Comparison of ENCODE assay signal across 9 cellular contexts in genomic region chr13:98508280-98509074, GRCh38.
DNase-seq lines count a peak whose midpoint lies in the region; TF ChIP-seq lines count a peak whose summit lies in the region.
"Had no signal": no experiment of that assay in that cellular context is flagged by ENCODE, and none has a peak within 500 bp of the region (broad histone marks: within the 10 kb centered on the region; RNA-seq: fewer than 3 reads in every experiment).

No MANE protein-coding gene starts in this region.

- intact Hi-C loops in PC-9 (cut with micrococcal nuclease; ENCODE audit: unreplicated experiment) = loop anchor here (1.0 kb wide), 1 partner anchor 142 kb away; no protein-coding TSS in a partner anchor

- H3K4me3 Mint-ChIP-seq in endothelial cell (ENCODE audit: unreplicated experiment) (peak overlapping the region; percentile 14), osteocyte (ENCODE audit: unreplicated experiment) (no peak overlapping the region)

- H4K20me1 ChIP-seq in PC-9 (ENCODE audit: insufficient read depth) = no peaks in the 10 kb centered on the region

- POLR2A ChIA-PET in PC-9 (lab: Charles Lee; ENCODE audit: unreplicated experiment) = interaction anchor here (0.6 to 0.8 kb wide), 3 partner anchors 24 to 1075 kb away, joined by 3 to 4 read pairs (median 3); no protein-coding TSS in a partner anchor

- CTCF ChIA-PET in PC-9 (lab: Charles Lee) = no interaction called here

- H3K9me3 ChIP-seq in PC-9 (ENCODE audit: insufficient read depth, low read depth) = no peaks in the 10 kb centered on the region
- no peaks in the 10 kb centered on the region for H3K9me3 ChIP-seq in WERI-Rb-1 (ENCODE audit: severe bottlenecking)
- H3K9me3 ChIP-seq: mucosa of descending colon had no signal

- H3K27ac ChIP-seq in PC-9 (peak overlapping the region; percentile 99), WERI-Rb-1 (no peak overlapping the region)

- H3K36me3 Mint-ChIP-seq in endothelial cell (ENCODE audit: low read depth, unreplicated experiment) = peaks cover 4% of the 10 kb centered on the region
- H3K36me3 Mint-ChIP-seq in osteocyte (ENCODE audit: unreplicated experiment) = peaks cover 10% of the 10 kb centered on the region

- H3K27me3 ChIP-seq in PC-9 (ENCODE audit: insufficient read depth, low read depth) (no peaks in the 10 kb centered on the region), WERI-Rb-1 (ENCODE audit: insufficient read depth, low read depth, severe bottlenecking) (no peaks in the 10 kb centered on the region)

- DNase-seq in Daoy (ENCODE audit: low read depth) = peak; percentile 62
- peak; percentile 38 to 95 for DNase-seq in PC-9
- DNase-seq in endothelial cell (ENCODE audit: low spot score) = no peak
- no peak for DNase-seq in osteocyte (ENCODE audit: extremely low spot score, unreplicated experiment)
- no peak for DNase-seq in WERI-Rb-1
- no peak for DNase-seq in NCI-H1105 treated with DMSO at 0.1 percent for 48 hours (lab: John Stamatoyannopoulos, UW)
- DNase-seq in putamen (ENCODE audit: low spot score) = no peak
- no peak for DNase-seq in SHP77 (lab: John Stamatoyannopoulos, UW)
- DNase-seq: mucosa of descending colon had no signal

- no peak overlapping the region for H2AFZ ChIP-seq in PC-9

- peaks cover 96% of the 10 kb centered on the region for H3K79me2 ChIP-seq in PC-9 (ENCODE audit: low read depth)

- H3K9me3 Mint-ChIP-seq in endothelial cell (ENCODE audit: unreplicated experiment) = no peaks in the 10 kb centered on the region
- no peaks in the 10 kb centered on the region for H3K9me3 Mint-ChIP-seq in osteocyte (ENCODE audit: unreplicated experiment)

- TF ChIP-seq CTCF in PC-9 (conservative IDR thresholded peaks at IDR 0.05) = no peak; the same call in 1 of the 2 replicates
- TF ChIP-seq CTCF in endothelial cell (IDR thresholded peaks at IDR 0.05; ENCODE audit: unreplicated experiment) = no peak
- no peak for TF ChIP-seq CTCF in osteocyte (IDR thresholded peaks at IDR 0.05)
- TF ChIP-seq CTCF in WERI-Rb-1 (IDR thresholded peaks at IDR 0.05; ENCODE audit: low read depth, low read length) = no peak

- peak overlapping the region; percentile 72 for H3K4me2 ChIP-seq in PC-9

- no peaks in the 10 kb centered on the region for H3K9me2 ChIP-seq in PC-9 (ENCODE audit: insufficient read depth)

- peaks cover 3% of the 10 kb centered on the region for H3K27me3 Mint-ChIP-seq in endothelial cell (ENCODE audit: unreplicated experiment)
- no peaks in the 10 kb centered on the region for H3K27me3 Mint-ChIP-seq in osteocyte (ENCODE audit: unreplicated experiment)

- H3K36me3 ChIP-seq in PC-9 (ENCODE audit: low read depth) (0 out of 2 replicates have a peak, but pooled peaks cover 7% of the 10 kb centered on the region), WERI-Rb-1 (peaks cover 38% of the 10 kb centered on the region)

- H3F3A ChIP-seq in PC-9 (ENCODE audit: insufficient read depth, low read depth) = peaks cover 64% of the 10 kb centered on the region

- peak overlapping the region; percentile 68 for H3K27ac Mint-ChIP-seq in endothelial cell (ENCODE audit: unreplicated experiment)
- peak overlapping the region; percentile 85 for H3K27ac Mint-ChIP-seq in osteocyte (ENCODE audit: unreplicated experiment)

- BruUV-seq in PC-9 (replicated peaks; lab: Mats Ljungman, UMichigan) = no TSS peak

- H3K4me1 Mint-ChIP-seq in endothelial cell (ENCODE audit: unreplicated experiment) (peaks cover 61% of the 10 kb centered on the region), osteocyte (ENCODE audit: unreplicated experiment) (peaks cover 73% of the 10 kb centered on the region)

- peaks cover 58% of the 10 kb centered on the region for H3K4me1 ChIP-seq in PC-9 (replicated peaks; ENCODE audit: insufficient read depth)

- H3K4me3 ChIP-seq in PC-9 (peak overlapping the region; percentile 31; the same call in 1 of the 2 replicates), WERI-Rb-1 (ENCODE audit: low read depth, low read length) (no peak overlapping the region)
- H3K4me3 ChIP-seq: mucosa of descending colon had no signal

Comparison
In these comparisons a context has a peak if more than half of its experiments do, and no peak if none do; other contexts are left out.
1. DNase-seq: peak in Daoy (single experiment) and PC-9 (2 of 2); none in endothelial cell (single experiment), osteocyte (single experiment), WERI-Rb-1 (single experiment), NCI-H1105 treated with DMSO at 0.1 percent for 48 hours (single experiment), putamen (single experiment) and SHP77 (0 of 2).